Comparison of ENCODE assay signal across 1 cellular context in the genomic region with DNA sequence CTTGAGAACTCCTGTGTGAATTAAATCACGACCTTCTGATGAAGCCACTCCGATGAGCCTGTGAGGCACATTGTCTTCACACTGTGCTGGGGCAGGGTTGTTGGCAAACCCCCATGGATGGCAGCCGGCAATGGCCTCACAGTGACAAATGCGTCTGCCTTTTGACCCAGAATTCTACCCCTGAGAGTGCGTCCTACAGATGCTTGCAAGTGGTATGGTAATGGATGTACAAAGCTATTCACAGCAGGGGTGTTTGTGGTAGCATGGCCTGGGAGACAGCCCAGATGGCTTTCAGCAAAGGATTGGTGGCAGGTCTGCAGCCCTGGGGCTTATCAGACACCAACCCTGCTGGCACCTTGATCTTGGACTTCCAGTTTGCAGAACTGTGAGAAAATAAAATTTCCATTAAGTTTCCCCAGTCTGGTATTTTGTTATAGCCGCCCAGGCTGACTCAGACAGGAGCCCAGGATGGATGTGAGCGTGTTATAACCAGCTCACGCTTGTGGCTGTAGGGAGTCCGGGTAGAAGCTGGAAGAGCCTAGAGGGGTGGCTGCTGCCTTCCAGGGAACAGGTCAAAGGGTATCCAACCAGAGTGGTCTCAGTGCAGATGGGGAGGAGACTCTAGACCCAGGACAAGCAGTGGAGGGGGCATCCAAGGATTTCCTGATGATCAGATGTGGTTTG.
TF ChIP-seq lines count a peak whose summit lies in the region.

No MANE protein-coding gene starts in this region.

TF ChIP-seq in GM23338, 12 proteins besides CTCF, POLR2A, EP300 and RAD21:
- TF ChIP-seq EZH2phosphoT487 (IDR thresholded peaks at IDR 0.05; ENCODE audit: unreplicated experiment) (no peak), ZNF462 (CRISPR knock-in tag; IDR thresholded peaks at IDR 0.05) (0 out of 2 replicates have a peak, but pooled peaks have one; percentile 11)
